9 cellular contexts compared by ENCODE assay signal in genomic region chr10:17599089-17599488, GRCh38. TPM values are rescaled to one million over a fixed set of nuclear protein-coding genes. Genes with fewer than 3 reads are reported as not detected.
DNase-seq lines count a peak whose midpoint lies in the region; ATAC-seq, FAIRE-seq and TF ChIP-seq lines count a peak whose summit lies in the region.
"Had no signal": no experiment of that assay in that cellular context is flagged by ENCODE, and none has a peak within 500 bp of the region (broad histone marks: within the 10 kb centered on the region; RNA-seq: fewer than 3 reads in every experiment).

No MANE protein-coding gene starts in this region.

- no peaks in the 10 kb centered on the region for H3F3A ChIP-seq in Loucy (ENCODE audit: low read depth)

- no peaks in the 10 kb centered on the region for H3K36me3 ChIP-seq in Loucy (ENCODE audit: insufficient read depth, low read length)
- H3K36me3 ChIP-seq in bronchial epithelial cell (ENCODE audit: control insufficient read depth, insufficient read depth, low read length), result peaks cover 5% of the 10 kb centered on the region
- peaks cover 4% of the 10 kb centered on the region for H3K36me3 ChIP-seq in osteoblast (ENCODE audit: insufficient read depth, low read length)

- FAIRE-seq in bronchial epithelial cell (lab: Jason Lieb, UNC), result no peak

- H3K79me2 ChIP-seq in Loucy (ENCODE audit: insufficient read depth, low read length) (no peaks in the 10 kb centered on the region), osteoblast (ENCODE audit: insufficient read depth, low read length) (no peaks in the 10 kb centered on the region)

- no peak for ATAC-seq in GM19324 (IDR thresholded peaks at IDR 0.05; ENCODE audit: low FRiP score, unreplicated experiment)
- no peak for ATAC-seq in activated CD4-positive, CD25-positive, alpha-beta regulatory T cell treated with anti-CD3 and anti-CD28 coated beads, Interleukin-2, amount 50 U/mL, for 24 hours

- H3K27me3 ChIP-seq in Loucy (ENCODE audit: insufficient read depth, low read length, poor library complexity, severe bottlenecking), result no peaks in the 10 kb centered on the region
- H3K27me3 ChIP-seq in bronchial epithelial cell (ENCODE audit: control insufficient read depth, insufficient read depth, low read length), result no peaks in the 10 kb centered on the region
- no peaks in the 10 kb centered on the region for H3K27me3 ChIP-seq in osteoblast (ENCODE audit: insufficient read depth, low read length)

- no peaks in the 10 kb centered on the region for H4K20me1 ChIP-seq in Loucy (ENCODE audit: insufficient read depth, low read length, poor library complexity, severe bottlenecking)
- no peaks in the 10 kb centered on the region for H4K20me1 ChIP-seq in osteoblast (ENCODE audit: insufficient read depth, low read length)

- H3K9me3 ChIP-seq in Loucy (ENCODE audit: insufficient read depth, low read depth, low read length) (no peaks in the 10 kb centered on the region), osteoblast (ENCODE audit: low read depth, low read length) (no peaks in the 10 kb centered on the region)

- no peak overlapping the region for H3K4me2 ChIP-seq in Loucy (ENCODE audit: low read depth, low read length, poor library complexity, severe bottlenecking)
- H3K4me2 ChIP-seq in osteoblast (ENCODE audit: insufficient read depth, low read length), result no peak overlapping the region

- TF ChIP-seq CTCF in Loucy (conservative IDR thresholded peaks at IDR 0.05; ENCODE audit: low read length) (peak; percentile 58), bronchial epithelial cell (IDR thresholded peaks at IDR 0.05; ENCODE audit: insufficient read depth, low read length, severe bottlenecking) (peak; percentile 21), osteoblast (IDR thresholded peaks at IDR 0.05; ENCODE audit: extremely low read depth, low read depth, low read length) (peak; percentile 36)

- H2AFZ ChIP-seq in Loucy (ENCODE audit: low read length), result no peak overlapping the region
- H2AFZ ChIP-seq in osteoblast (ENCODE audit: low read length), result no peak overlapping the region

- H3K27ac ChIP-seq in osteoblast (ENCODE audit: low read depth, low read length), result no peak overlapping the region

- H3K4me3 ChIP-seq in Loucy (ENCODE audit: low read length, poor library complexity, severe bottlenecking), result no peak overlapping the region
- H3K4me3 ChIP-seq in bronchial epithelial cell (ENCODE audit: low read depth, low read length), result no peak overlapping the region
- no peak overlapping the region for H3K4me3 ChIP-seq in osteoblast (ENCODE audit: insufficient read depth, low read length)

- no peaks in the 10 kb centered on the region for H3K4me1 ChIP-seq in Loucy (ENCODE audit: insufficient read depth, low read length, poor library complexity, severe bottlenecking)
- no peaks in the 10 kb centered on the region for H3K4me1 ChIP-seq in osteoblast (ENCODE audit: insufficient read depth, low read length)

- DNase-seq in NCI-H1092 treated with DMSO at 0.1 percent for 48 hours (lab: John Stamatoyannopoulos, UW) (peak; percentile 11), NCI-H1092 (lab: John Stamatoyannopoulos, UW) (no peak), bronchial epithelial cell (ENCODE audit: low read depth) (peak; percentile 9), osteoblast (ENCODE audit: insufficient read length, low spot score, missing footprints) (no peak), NCI-H187 treated with DMSO at 0.1 percent for 48 hours (lab: John Stamatoyannopoulos, UW) (no peak)
- DNase-seq: activated CD4-positive, alpha-beta T cell treated with anti-CD3 and anti-CD28 coated beads, Interleukin-2, amount 50 U/mL, for 48 hours had no signal

- H3K9ac ChIP-seq in Loucy (ENCODE audit: low read depth, low read length, poor library complexity, severe bottlenecking), result no peak overlapping the region

- no peaks in the 10 kb centered on the region for H3K9me2 ChIP-seq in Loucy (replicated peaks; ENCODE audit: low read depth, low read length)

RNA-seq across cellular contexts. Expression of gene HACD1, which starts 18.1 kb away (rescaled TPM):
- total RNA-seq in bronchial epithelial cell, result 22.1 and 24.6 TPM in 2 replicates
- 26.8 and 30.0 TPM in 2 replicates for total RNA-seq in osteoblast

RNA-seq across cellular contexts. Expression of gene STAM, which starts 44.9 kb away (rescaled TPM):
- 21.9 and 31.6 TPM in 2 replicates for total RNA-seq in bronchial epithelial cell
- 45.6 and 56.0 TPM in 2 replicates for total RNA-seq in osteoblast

Comparison
In these comparisons a context has a peak if more than half of its experiments do, and no peak if none do; other contexts are left out.
1. DNase-seq: peak in NCI-H1092 treated with DMSO at 0.1 percent for 48 hours (single experiment) and bronchial epithelial cell (single experiment); none in NCI-H1092 (single experiment), osteoblast (single experiment) and NCI-H187 treated with DMSO at 0.1 percent for 48 hours (single experiment).
2. Peak in every context shown above with its lines, with median percentiles within 50 percentile points of each other: CTCF ChIP-seq.